36 cellular contexts compared by ENCODE assay signal in genomic region chr12:55963760-55964159, GRCh38. TPM values are rescaled to one million over a fixed set of nuclear protein-coding genes. Genes with fewer than 3 reads are reported as not detected.
"Had no signal": no experiment of that assay in that cellular context is flagged by ENCODE, and none has a peak within 500 bp of the region (broad histone marks: within the 10 kb centered on the region; RNA-seq: fewer than 3 reads in every experiment).

No MANE protein-coding gene starts in this region.

- H3K27ac Mint-ChIP-seq: activated CD4-positive, alpha-beta memory T cell treated with anti-CD3 and anti-CD28 coated beads, Interleukin-2, amount 10 ng/mL, durations not matched to agents 7 days and 5 days; activated CD8-positive, alpha-beta memory T cell treated with anti-CD3 and anti-CD28 coated beads, Interleukin-2, amount 10 ng/mL, durations not matched to agents 7 days and 5 days; activated T-cell treated with anti-CD3 and anti-CD28 coated beads, Interleukin-2, amount 50 U/mL, for 72 hours; activated T-helper 17 cell treated with anti-CD3 and anti-CD28 coated beads, Interleukin-2, amount 50 U/mL, for 72 hours; brain had no signal

- H3K27me3 Mint-ChIP-seq: activated CD4-positive, alpha-beta memory T cell treated with anti-CD3 and anti-CD28 coated beads, Interleukin-2, amount 10 ng/mL, durations not matched to agents 7 days and 5 days; activated CD8-positive, alpha-beta memory T cell treated with anti-CD3 and anti-CD28 coated beads, Interleukin-2, amount 10 ng/mL, durations not matched to agents 7 days and 5 days; activated T-helper 17 cell treated with anti-CD3 and anti-CD28 coated beads, Interleukin-2, amount 50 U/mL, for 72 hours had no signal

- H3K9me3 Mint-ChIP-seq: activated CD4-positive, alpha-beta memory T cell treated with anti-CD3 and anti-CD28 coated beads, Interleukin-2, amount 10 ng/mL, durations not matched to agents 7 days and 5 days; activated T-cell treated with anti-CD3 and anti-CD28 coated beads, Interleukin-2, amount 50 U/mL, for 72 hours; activated T-helper 17 cell treated with anti-CD3 and anti-CD28 coated beads, Interleukin-2, amount 50 U/mL, for 72 hours; brain had no signal

- H3K4me3 ChIP-seq: MG63, PC-9 had no signal

- H2AFZ ChIP-seq: PC-9 had no signal

- DNase-seq: activated CD4-positive, alpha-beta memory T cell treated with anti-CD3 and anti-CD28 coated beads, Interleukin-2, amount 10 ng/mL, durations not matched to agents 7 days and 5 days; activated CD4-positive, alpha-beta T cell treated with anti-CD3 and anti-CD28 coated beads for 1 hour; activated CD4-positive, alpha-beta T cell treated with anti-CD3 and anti-CD28 coated beads for 48 hours; activated CD4-positive, CD25-positive, alpha-beta regulatory T cell; activated CD8-positive, alpha-beta memory T cell treated with anti-CD3 and anti-CD28 coated beads for 24 hours; activated CD8-positive, alpha-beta memory T cell treated with anti-CD3 and anti-CD28 coated beads, Interleukin-2, amount 10 ng/mL, durations not matched to agents 7 days and 5 days; activated effector memory CD4-positive, alpha-beta T cell treated with anti-CD3 and anti-CD28 coated beads, Interleukin-2, amount 50 U/mL, for 16 hours; activated naive CD4-positive, alpha-beta T cell; activated naive CD4-positive, alpha-beta T cell treated with anti-CD3 and anti-CD28 coated beads, Interleukin-2, amount 50 U/mL, for 16 hours; activated T-cell treated with anti-CD3 and anti-CD28 coated beads, Interleukin-2, amount 50 U/mL, for 1 hour; activated T-cell treated with anti-CD3 and anti-CD28 coated beads, Interleukin-2, amount 50 U/mL, for 72 hours; anterior cingulate cortex; caudate nucleus; cerebellar nuclear complex; Karpas-422; MG63; NCI-H1048; NCI-H1105 treated with DMSO at 0.1 percent for 48 hours; NCI-H1436 treated with DMSO at 0.1 percent for 48 hours; NCI-H1694 treated with DMSO at 0.1 percent for 48 hours; NCI-H2029; NCI-H510A; NCI-H526; NCI-H748 treated with DMSO at 0.1 percent for 48 hours; NK-92 treated with Interleukin-12 subunit alpha and Interleukin-12 subunit beta, amount 100 ng/mL, for 24 hours; PC-9; SIG-M5; SW 1271; T-helper 1 cell; T-helper 2 cell; T-helper 9 cell; WERI-Rb-1 had no signal

- H3K27ac ChIP-seq: PC-9, RWPE1, WERI-Rb-1 had no signal

- ATAC-seq: activated CD8-positive, alpha-beta memory T cell treated with anti-CD3 and anti-CD28 coated beads, Interleukin-2, amount 10 ng/mL, durations not matched to agents 7 days and 5 days; activated T-cell treated with anti-CD3 and anti-CD28 coated beads, Interleukin-2, amount 50 U/mL, for 72 hours; activated T-helper 17 cell treated with anti-CD3 and anti-CD28 coated beads, Interleukin-2, amount 50 U/mL, for 72 hours; Right ventricle myocardium inferior had no signal

- H3K36me3 Mint-ChIP-seq: brain had no signal

- H3K4me3 Mint-ChIP-seq: activated CD4-positive, alpha-beta memory T cell treated with anti-CD3 and anti-CD28 coated beads, Interleukin-2, amount 10 ng/mL, durations not matched to agents 7 days and 5 days; activated CD8-positive, alpha-beta memory T cell treated with anti-CD3 and anti-CD28 coated beads, Interleukin-2, amount 10 ng/mL, durations not matched to agents 7 days and 5 days; activated T-cell treated with anti-CD3 and anti-CD28 coated beads, Interleukin-2, amount 50 U/mL, for 72 hours; activated T-helper 17 cell treated with anti-CD3 and anti-CD28 coated beads, Interleukin-2, amount 50 U/mL, for 72 hours had no signal

- H3K4me2 ChIP-seq: PC-9 had no signal

- H3K27me3 ChIP-seq: MG63 had no signal

RNA-seq across cellular contexts. Expression of gene PMEL, which starts 2.1 kb away (rescaled TPM):
- total RNA-seq: Right ventricle myocardium inferior had no signal
